Comparison of ENCODE assay signal across 9 cellular contexts in genomic region chr7:118240320-118240719, GRCh38. TPM values are rescaled to one million over a fixed set of nuclear protein-coding genes. Genes with fewer than 3 reads are reported as not detected.
"Had no signal": no experiment of that assay in that cellular context is flagged by ENCODE, and none has a peak within 500 bp of the region (broad histone marks: within the 10 kb centered on the region; RNA-seq: fewer than 3 reads in every experiment).

No MANE protein-coding gene starts in this region.

RNA-seq across cellular contexts. Expression of gene ANKRD7, which starts 15.8 kb away (rescaled TPM):
- total RNA-seq: natural killer cell; natural killer cell treated with Interleukin-12 subunit alpha and Interleukin-12 subunit beta and Interleukin-15 and Interleukin-18, amount 100 ng/mL, for 72 hours; neural crest cell; osteocyte; progenitor cell of endocrine pancreas; right lobe of liver; smooth muscle cell had no signal
- polyA plus RNA-seq: neural cell, sigmoid colon had no signal
